ENCODE assay signal across 3 cellular contexts in genomic region chr10:112244197-112244596, GRCh38.
TF ChIP-seq lines count a peak whose summit lies in the region.

No MANE protein-coding gene starts in this region.

TF ChIP-seq in liver, 16 proteins besides CTCF, POLR2A, EP300 and RAD21:
- no peak for TF ChIP-seq RXRA (IDR thresholded peaks at IDR 0.05)
- TF ChIP-seq FOXA2 (IDR thresholded peaks at IDR 0.05): no peak
- TF ChIP-seq HNF4G (IDR thresholded peaks at IDR 0.05): no peak
- no peak for TF ChIP-seq GABPA (IDR thresholded peaks at IDR 0.05 in 1 of 2, conservative IDR thresholded peaks at IDR 0.05 in 1 of 2)

TF ChIP-seq in HepG2, 621 proteins besides CTCF, POLR2A, EP300 and RAD21:
- TF ChIP-seq REST (IDR thresholded peaks at IDR 0.05; ENCODE audit: borderline replicate concordance in 1 of 2, low read depth in 1 of 2, low read length in 2 of 2) (no peak), NCOA5 (CRISPR knock-in tag; IDR thresholded peaks at IDR 0.05) (no peak), NFATC3 (CRISPR knock-in tag; IDR thresholded peaks at IDR 0.05) (no peak), ZNF280D (CRISPR knock-in tag; IDR thresholded peaks at IDR 0.05) (no peak), KMT2B (CRISPR knock-in tag; IDR thresholded peaks at IDR 0.05) (no peak), TCF7L2 (IDR thresholded peaks at IDR 0.05; ENCODE audit: low read depth, low read length) (no peak), TEAD2 (CRISPR knock-in tag; IDR thresholded peaks at IDR 0.05) (no peak), KDM3A (CRISPR knock-in tag; IDR thresholded peaks at IDR 0.05; ENCODE audit: low read depth) (no peak), TAF15 (IDR thresholded peaks at IDR 0.05; ENCODE audit: low read depth, low read length, poor library complexity, severe bottlenecking) (no peak), ZNF343 (CRISPR knock-in tag; IDR thresholded peaks at IDR 0.05) (no peak), THYN1 (CRISPR knock-in tag; IDR thresholded peaks at IDR 0.05; ENCODE audit: borderline replicate concordance, low read depth) (no peak), ATF2 (CRISPR knock-in tag; IDR thresholded peaks at IDR 0.05) (no peak), KMT2A (CRISPR knock-in tag; IDR thresholded peaks at IDR 0.05) (no peak), ZNF580 (CRISPR knock-in tag; IDR thresholded peaks at IDR 0.05; ENCODE audit: borderline replicate concordance, low read depth) (no peak), MBNL3 (CRISPR knock-in tag; conservative IDR thresholded peaks at IDR 0.05) (no peak), ZNF101 (CRISPR knock-in tag; IDR thresholded peaks at IDR 0.05; ENCODE audit: borderline replicate concordance, low read depth) (no peak), CAMTA2 (CRISPR knock-in tag; IDR thresholded peaks at IDR 0.05; ENCODE audit: borderline replicate concordance) (no peak), ZNF3 (CRISPR knock-in tag; IDR thresholded peaks at IDR 0.05) (no peak), NFKBIZ (CRISPR knock-in tag; IDR thresholded peaks at IDR 0.05) (no peak), TBL1XR1 (IDR thresholded peaks at IDR 0.05; ENCODE audit: borderline replicate concordance, low read length, partially characterized antibody) (no peak)

TF ChIP-seq in IMR-90, 13 proteins besides CTCF, POLR2A, EP300 and RAD21:
- TF ChIP-seq NFE2L2 (IDR thresholded peaks at IDR 0.05; ENCODE audit: low read depth, low read length) (no peak), ELK1 (IDR thresholded peaks at IDR 0.05; ENCODE audit: borderline replicate concordance, low read depth, low read length) (no peak), USF2 (IDR thresholded peaks at IDR 0.05; ENCODE audit: low read depth, low read length) (no peak), MAZ (IDR thresholded peaks at IDR 0.05; ENCODE audit: borderline replicate concordance, low read depth, low read length) (no peak), CEBPB (IDR thresholded peaks at IDR 0.05; ENCODE audit: low read depth, low read length) (no peak), BHLHE40 (IDR thresholded peaks at IDR 0.05; ENCODE audit: low read depth, low read length) (no peak), CHD1 (IDR thresholded peaks at IDR 0.05; ENCODE audit: low read depth, low read length) (no peak), SMC3 (IDR thresholded peaks at IDR 0.05; ENCODE audit: low read depth, low read length) (no peak), MAFK (IDR thresholded peaks at IDR 0.05; ENCODE audit: low read depth, low read length) (no peak), RFX5 (IDR thresholded peaks at IDR 0.05; ENCODE audit: low read depth, low read length) (no peak), RCOR1 (IDR thresholded peaks at IDR 0.05; ENCODE audit: insufficient replicate concordance, low read length) (no peak), FOS (IDR thresholded peaks at IDR 0.05; ENCODE audit: low read depth, low read length) (no peak), MXI1 (IDR thresholded peaks at IDR 0.05; ENCODE audit: borderline replicate concordance, low read depth, low read length) (no peak)
